In the genomic region with DNA sequence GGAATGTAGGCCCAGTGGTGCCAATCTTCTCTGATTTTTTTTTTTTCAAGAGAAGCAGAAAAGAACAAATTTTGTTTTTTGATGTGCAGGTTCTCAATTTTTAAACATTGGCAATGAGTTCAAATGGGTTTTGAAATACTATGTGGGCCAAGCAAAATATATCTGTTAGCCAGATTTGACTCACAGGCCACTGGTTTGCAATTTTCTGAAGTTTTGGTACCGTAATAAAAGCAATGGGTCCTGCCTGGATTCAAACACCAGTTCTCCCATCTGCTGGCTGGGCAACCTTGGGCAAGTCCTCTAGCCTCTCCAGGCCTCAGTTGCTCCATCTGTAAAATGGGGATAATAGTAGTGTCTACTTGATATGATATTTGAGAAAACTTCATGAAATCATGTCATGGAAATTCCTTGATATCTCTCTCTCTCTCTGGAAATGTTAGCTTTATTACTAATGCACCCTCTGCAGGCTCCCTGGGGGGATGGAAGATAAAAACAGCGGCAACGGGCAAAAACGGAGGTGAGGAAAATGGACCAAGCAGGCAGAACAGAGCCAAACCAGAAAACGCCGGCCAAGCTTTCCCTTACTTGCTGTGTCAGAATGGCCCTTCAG, we compare ENCODE assay signal across 22 cellular contexts.
"Had no signal": no experiment of that assay in that cellular context is flagged by ENCODE, and none has a peak within 500 bp of the region (broad histone marks: within the 10 kb centered on the region; RNA-seq: fewer than 3 reads in every experiment).

No MANE protein-coding gene starts in this region.

- H3K4me3 ChIP-seq: esophagus muscularis mucosa, upper lobe of left lung had no signal

- H3K36me3 ChIP-seq: upper lobe of left lung had no signal

- H3K27me3 ChIP-seq: esophagus muscularis mucosa, upper lobe of left lung had no signal

- H3K4me1 Mint-ChIP-seq: activated B cell treated with CpG ODN at 0.5 μM for 24 hours; activated CD4-positive, alpha-beta memory T cell treated with anti-CD3 and anti-CD28 coated beads, Interleukin-2, amount 10 ng/mL, durations not matched to agents 7 days and 5 days; activated T-helper 17 cell treated with anti-CD3 and anti-CD28 coated beads, Interleukin-2, amount 50 U/mL, for 72 hours had no signal

- H3K27me3 Mint-ChIP-seq: activated B cell treated with CpG ODN at 0.5 μM for 24 hours; activated CD4-positive, alpha-beta memory T cell treated with anti-CD3 and anti-CD28 coated beads, Interleukin-2, amount 10 ng/mL, durations not matched to agents 7 days and 5 days; activated T-helper 17 cell treated with anti-CD3 and anti-CD28 coated beads, Interleukin-2, amount 50 U/mL, for 72 hours; brain had no signal

- H3K27ac Mint-ChIP-seq: activated B cell treated with CpG ODN at 0.5 μM for 24 hours; activated CD4-positive, alpha-beta memory T cell treated with anti-CD3 and anti-CD28 coated beads, Interleukin-2, amount 10 ng/mL, durations not matched to agents 7 days and 5 days; activated T-helper 17 cell treated with anti-CD3 and anti-CD28 coated beads, Interleukin-2, amount 50 U/mL, for 72 hours; T-helper 2 cell treated with Interferon-gamma antibody and Interleukin-4, amounts not matched to agents 5 μg/mL and 100 μg/mL, for 36 hours had no signal

- H3K9me3 ChIP-seq: esophagus muscularis mucosa, SK-N-SH, upper lobe of left lung had no signal

- H3K27ac ChIP-seq: esophagus muscularis mucosa, upper lobe of left lung had no signal

- H3K36me3 Mint-ChIP-seq: brain had no signal

- H3K4me1 ChIP-seq: upper lobe of left lung had no signal

- ATAC-seq: activated T-helper 17 cell treated with anti-CD3 and anti-CD28 coated beads, Interleukin-2, amount 50 U/mL, for 72 hours had no signal

- FAIRE-seq: endothelial cell of umbilical vein, frontal cortex, kidney, TTC549 had no signal

- H3K9me3 Mint-ChIP-seq: activated B cell treated with CpG ODN at 0.5 μM for 24 hours; activated CD4-positive, alpha-beta memory T cell treated with anti-CD3 and anti-CD28 coated beads, Interleukin-2, amount 10 ng/mL, durations not matched to agents 7 days and 5 days; activated T-helper 17 cell treated with anti-CD3 and anti-CD28 coated beads, Interleukin-2, amount 50 U/mL, for 72 hours; brain; nephron; T-helper 2 cell treated with Interferon-gamma antibody and Interleukin-4, amounts not matched to agents 5 μg/mL and 100 μg/mL, for 36 hours had no signal

- DNase-seq: activated B cell treated with CpG ODN at 0.5 μM for 24 hours; activated CD4-positive, alpha-beta memory T cell treated with anti-CD3 and anti-CD28 coated beads, Interleukin-2, amount 10 ng/mL, durations not matched to agents 7 days and 5 days; activated CD4-positive, alpha-beta T cell treated with anti-CD3 and anti-CD28 coated beads for 4 hours; activated naive CD4-positive, alpha-beta T cell; activated T-cell treated with anti-CD3 and anti-CD28 coated beads, Interleukin-2, amount 50 U/mL, for 1 hour; dermis blood vessel endothelial cell; effector memory CD4-positive, alpha-beta T cell; kidney; mammary epithelial cell; midbrain; SK-N-SH; stimulated activated CD4-positive, alpha-beta T cell treated with anti-CD3 and anti-CD28 coated beads, Interleukin-2, amount 100 ng/mL, for 24 hours; stimulated activated naive CD4-positive, alpha-beta T cell treated with Interleukin-2 at 50 U/mL for 16 hours had no signal

- H3K4me3 Mint-ChIP-seq: activated B cell treated with CpG ODN at 0.5 μM for 24 hours; activated CD4-positive, alpha-beta memory T cell treated with anti-CD3 and anti-CD28 coated beads, Interleukin-2, amount 10 ng/mL, durations not matched to agents 7 days and 5 days; activated T-helper 17 cell treated with anti-CD3 and anti-CD28 coated beads, Interleukin-2, amount 50 U/mL, for 72 hours; brain; nephron; T-helper 2 cell treated with Interferon-gamma antibody and Interleukin-4, amounts not matched to agents 5 μg/mL and 100 μg/mL, for 36 hours had no signal
